29 cellular contexts compared by ENCODE assay signal in genomic region chr3:169879846-169880558, GRCh38. TPM values are rescaled to one million over a fixed set of nuclear protein-coding genes. Genes with fewer than 3 reads are reported as not detected.
"Had no signal": no experiment of that assay in that cellular context is flagged by ENCODE, and none has a peak within 500 bp of the region (broad histone marks: within the 10 kb centered on the region; RNA-seq: fewer than 3 reads in every experiment).

No MANE protein-coding gene starts in this region.

- H3K27me3 ChIP-seq: neutrophil, ovary, transverse colon, uterus had no signal

- H3K4me3 Mint-ChIP-seq: activated naive CD4-positive, alpha-beta T cell treated with anti-CD3 and anti-CD28 coated beads for 36 hours; activated naive CD8-positive, alpha-beta T cell treated with anti-CD3 and anti-CD28 coated beads, Interleukin-2, amount 10 ng/mL, durations not matched to agents 7 days and 5 days; memory B cell; naive thymus-derived CD8-positive, alpha-beta T cell; stimulated activated memory B cell treated with anti-CD40 and anti-IgM and Interleukin-4, amounts not matched to agents 10 μg/mL and 1 μg/mL and 100 μg/mL, for 72 hours had no signal

- H3K36me3 Mint-ChIP-seq: activated naive CD8-positive, alpha-beta T cell treated with anti-CD3 and anti-CD28 coated beads, Interleukin-2, amount 10 ng/mL, durations not matched to agents 7 days and 5 days; memory B cell; naive thymus-derived CD8-positive, alpha-beta T cell; stimulated activated memory B cell treated with anti-CD40 and anti-IgM and Interleukin-4, amounts not matched to agents 10 μg/mL and 1 μg/mL and 100 μg/mL, for 72 hours had no signal

- H3K4me1 ChIP-seq: transverse colon, uterus had no signal

- ATAC-seq: esophagus mucosa; naive thymus-derived CD8-positive, alpha-beta T cell; sciatic nerve; stimulated activated memory B cell treated with anti-CD40 and anti-IgM and Interleukin-4, amounts not matched to agents 10 μg/mL and 1 μg/mL and 100 μg/mL, for 72 hours had no signal

- H3K36me3 ChIP-seq: neutrophil, ovary, transverse colon, uterus had no signal

- H3K4me3 ChIP-seq: ovary, skin epidermis, transverse colon, uterus had no signal

- H3K27me3 Mint-ChIP-seq: activated naive CD8-positive, alpha-beta T cell treated with anti-CD3 and anti-CD28 coated beads, Interleukin-2, amount 10 ng/mL, durations not matched to agents 7 days and 5 days; memory B cell; progenitor cell of endocrine pancreas; stimulated activated memory B cell treated with anti-CD40 and anti-IgM and Interleukin-4, amounts not matched to agents 10 μg/mL and 1 μg/mL and 100 μg/mL, for 72 hours had no signal

- H3K9me3 Mint-ChIP-seq: activated naive CD4-positive, alpha-beta T cell treated with anti-CD3 and anti-CD28 coated beads for 36 hours; activated naive CD8-positive, alpha-beta T cell treated with anti-CD3 and anti-CD28 coated beads, Interleukin-2, amount 10 ng/mL, durations not matched to agents 7 days and 5 days; naive thymus-derived CD8-positive, alpha-beta T cell; stimulated activated memory B cell treated with anti-CD40 and anti-IgM and Interleukin-4, amounts not matched to agents 10 μg/mL and 1 μg/mL and 100 μg/mL, for 72 hours had no signal

- H3K9me3 ChIP-seq: neutrophil, ovary, transverse colon, uterus had no signal

- H3K27ac Mint-ChIP-seq: activated naive CD4-positive, alpha-beta T cell treated with anti-CD3 and anti-CD28 coated beads for 36 hours; activated naive CD8-positive, alpha-beta T cell treated with anti-CD3 and anti-CD28 coated beads, Interleukin-2, amount 10 ng/mL, durations not matched to agents 7 days and 5 days; memory B cell; naive thymus-derived CD8-positive, alpha-beta T cell; progenitor cell of endocrine pancreas; stimulated activated memory B cell treated with anti-CD40 and anti-IgM and Interleukin-4, amounts not matched to agents 10 μg/mL and 1 μg/mL and 100 μg/mL, for 72 hours had no signal

- DNase-seq: activated CD4-positive, alpha-beta T cell treated with anti-CD3 and anti-CD28 coated beads for 4 hours; activated CD4-positive, alpha-beta T cell treated with anti-CD3 and anti-CD28 coated beads, Interleukin-2, amount 50 U/mL, for 4 hours; activated CD8-positive, alpha-beta memory T cell treated with anti-CD3 and anti-CD28 coated beads for 24 hours; activated effector memory CD4-positive, alpha-beta T cell treated with Interleukin-2 at 50 U/mL for 16 hours; activated naive CD4-positive, alpha-beta T cell treated with anti-CD3 and anti-CD28 coated beads for 36 hours; activated naive CD8-positive, alpha-beta T cell treated with anti-CD3 and anti-CD28 coated beads, Interleukin-2, amount 10 ng/mL, durations not matched to agents 7 days and 5 days; amniotic stem cell; caudate nucleus; cortex of kidney; foreskin fibroblast; midbrain; naive thymus-derived CD8-positive, alpha-beta T cell; ovary; stimulated activated CD4-positive, alpha-beta T cell treated with anti-CD3 and anti-CD28 coated beads, Interleukin-12 subunit alpha, Interleukin-12 subunit beta, amount 100 ng/mL, for 4 hours; stimulated activated CD4-positive, alpha-beta T cell treated with anti-CD3 and anti-CD28 coated beads, Interleukin-4, amount 100 ng/mL, for 24 hours; transverse colon; uterus had no signal

- H3K27ac ChIP-seq: neutrophil, ovary, skin epidermis, transverse colon, uterus had no signal

RNA-seq across cellular contexts. Expression of gene LRRC31, which starts 10.3 kb away (rescaled TPM):
- total RNA-seq: activated naive CD4-positive, alpha-beta T cell treated with anti-CD3 and anti-CD28 coated beads for 36 hours; activated naive CD8-positive, alpha-beta T cell treated with anti-CD3 and anti-CD28 coated beads, Interleukin-2, amount 10 ng/mL, durations not matched to agents 7 days and 5 days; chondrocyte; esophagus mucosa; lower leg skin; naive thymus-derived CD8-positive, alpha-beta T cell; ovary; sciatic nerve; T-helper 1 cell treated with Interleukin-12 subunit alpha and Interleukin-12 subunit beta and Interleukin-4 antibody, amounts not matched to agents 30 ng/mL and 1 ng/mL, for 36 hours; temporal lobe had no signal

RNA-seq across cellular contexts. Expression of gene SAMD7, which starts 31.4 kb away (rescaled TPM):
- total RNA-seq: activated naive CD4-positive, alpha-beta T cell treated with anti-CD3 and anti-CD28 coated beads for 36 hours; activated naive CD8-positive, alpha-beta T cell treated with anti-CD3 and anti-CD28 coated beads, Interleukin-2, amount 10 ng/mL, durations not matched to agents 7 days and 5 days; chondrocyte; esophagus mucosa; lower leg skin; naive thymus-derived CD8-positive, alpha-beta T cell; ovary; progenitor cell of endocrine pancreas; renal cortical epithelial cell; sciatic nerve; T-helper 1 cell treated with Interleukin-12 subunit alpha and Interleukin-12 subunit beta and Interleukin-4 antibody, amounts not matched to agents 30 ng/mL and 1 ng/mL, for 36 hours; temporal lobe; transverse colon; uterus had no signal
